In the genomic region with DNA sequence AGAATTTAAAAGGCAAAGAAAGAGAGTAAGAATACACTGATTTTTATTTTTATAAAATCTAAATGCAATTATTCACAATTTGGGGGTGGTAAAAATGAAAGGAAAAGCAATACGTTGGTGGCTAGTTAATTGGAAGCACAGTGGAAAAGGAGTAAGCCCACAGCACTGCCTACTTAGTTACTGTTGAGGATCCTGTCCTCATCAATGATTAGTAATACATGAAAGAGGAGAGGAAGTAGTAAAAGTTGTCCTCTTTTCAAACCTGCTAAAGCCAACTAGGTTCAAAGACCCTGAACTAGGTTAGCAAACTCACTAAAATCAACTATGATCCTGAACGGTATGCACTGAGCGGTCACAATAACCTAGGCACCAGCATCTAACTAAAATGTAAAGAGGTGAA, we compare ENCODE assay signal across 32 cellular contexts. TPM values are rescaled to one million over a fixed set of nuclear protein-coding genes. Genes with fewer than 3 reads are reported as not detected.
"Had no signal": no experiment of that assay in that cellular context is flagged by ENCODE, and none has a peak within 500 bp of the region (broad histone marks: within the 10 kb centered on the region; RNA-seq: fewer than 3 reads in every experiment).

No MANE protein-coding gene starts in this region.

- H3K27me3 ChIP-seq: Peyer's patch had no signal

- H3K27ac ChIP-seq: KMS-11, Peyer's patch, VCaP had no signal

- H3K4me3 ChIP-seq: Peyer's patch had no signal

- H3K9ac ChIP-seq: KMS-11 had no signal

- H3K27me3 Mint-ChIP-seq: activated CD4-positive, alpha-beta memory T cell treated with anti-CD3 and anti-CD28 coated beads, Interleukin-2, amount 10 ng/mL, durations not matched to agents 7 days and 5 days; activated CD8-positive, alpha-beta memory T cell treated with anti-CD3 and anti-CD28 coated beads, Interleukin-2, amount 10 ng/mL, durations not matched to agents 7 days and 5 days; activated naive CD4-positive, alpha-beta T cell treated with anti-CD3 and anti-CD28 coated beads, Interleukin-2, amount 10 ng/mL, durations not matched to agents 7 days and 5 days; brain had no signal

- H3K4me2 ChIP-seq: KMS-11 had no signal

- ATAC-seq: activated CD8-positive, alpha-beta memory T cell treated with anti-CD3 and anti-CD28 coated beads, Interleukin-2, amount 10 ng/mL, durations not matched to agents 7 days and 5 days; PC-3; SK-N-SH treated with all-trans-retinoic acid at 6 μM for 48 hours had no signal

- H3K4me3 Mint-ChIP-seq: activated CD4-positive, alpha-beta memory T cell treated with anti-CD3 and anti-CD28 coated beads, Interleukin-2, amount 10 ng/mL, durations not matched to agents 7 days and 5 days; activated CD8-positive, alpha-beta memory T cell treated with anti-CD3 and anti-CD28 coated beads, Interleukin-2, amount 10 ng/mL, durations not matched to agents 7 days and 5 days; activated naive CD4-positive, alpha-beta T cell treated with anti-CD3 and anti-CD28 coated beads, Interleukin-2, amount 10 ng/mL, durations not matched to agents 7 days and 5 days; brain had no signal

- H3K36me3 Mint-ChIP-seq: brain had no signal

- DNase-seq: activated CD4-positive, alpha-beta memory T cell treated with anti-CD3 and anti-CD28 coated beads, Interleukin-2, amount 10 ng/mL, durations not matched to agents 7 days and 5 days; activated CD4-positive, alpha-beta T cell treated with anti-CD3 and anti-CD28 coated beads for 1 hour; activated CD4-positive, alpha-beta T cell treated with anti-CD3 and anti-CD28 coated beads for 48 hours; activated CD4-positive, CD25-positive, alpha-beta regulatory T cell; activated CD8-positive, alpha-beta memory T cell treated with anti-CD3 and anti-CD28 coated beads for 24 hours; activated CD8-positive, alpha-beta memory T cell treated with anti-CD3 and anti-CD28 coated beads, Interleukin-2, amount 10 ng/mL, durations not matched to agents 7 days and 5 days; activated CD8-positive, alpha-beta memory T cell treated with anti-CD3 and anti-CD28 coated beads, Interleukin-2, amount 50 U/mL, for 48 hours; activated effector memory CD4-positive, alpha-beta T cell treated with Interleukin-2 at 50 U/mL for 16 hours; activated naive CD4-positive, alpha-beta T cell treated with anti-CD3 and anti-CD28 coated beads, Interleukin-2, amount 10 ng/mL, durations not matched to agents 7 days and 5 days; activated T-cell treated with anti-CD3 and anti-CD28 coated beads, Interleukin-2, amount 50 U/mL, for 48 hours; anterior cingulate cortex; central memory CD4-positive, alpha-beta T cell; NCI-H1092 treated with DMSO at 0.1 percent for 48 hours; NCI-H1417; NCI-H146; NCI-H187; NCI-H2029 treated with DMSO at 0.1 percent for 48 hours; NCI-H510A; NCI-H526; NCI-H748 treated with DMSO at 0.1 percent for 48 hours; NK-92 treated with Interleukin-12 subunit alpha and Interleukin-12 subunit beta, amount 100 ng/mL, for 24 hours; PC-3; Peyer's patch; RPMI8226; SIG-M5; T-helper 1 cell; T-helper 2 cell; T-helper 9 cell had no signal

- H3K27ac Mint-ChIP-seq: activated CD4-positive, alpha-beta memory T cell treated with anti-CD3 and anti-CD28 coated beads, Interleukin-2, amount 10 ng/mL, durations not matched to agents 7 days and 5 days; activated CD8-positive, alpha-beta memory T cell treated with anti-CD3 and anti-CD28 coated beads, Interleukin-2, amount 10 ng/mL, durations not matched to agents 7 days and 5 days; activated naive CD4-positive, alpha-beta T cell treated with anti-CD3 and anti-CD28 coated beads, Interleukin-2, amount 10 ng/mL, durations not matched to agents 7 days and 5 days; brain had no signal

- H3K36me3 ChIP-seq: Peyer's patch had no signal

- H3K4me1 ChIP-seq: Peyer's patch had no signal

- H3K9me3 Mint-ChIP-seq: activated CD4-positive, alpha-beta memory T cell treated with anti-CD3 and anti-CD28 coated beads, Interleukin-2, amount 10 ng/mL, durations not matched to agents 7 days and 5 days; brain had no signal

- H3K9me3 ChIP-seq: Peyer's patch had no signal

RNA-seq across cellular contexts. Expression of gene LRRN3, which starts 52.7 kb away (rescaled TPM):
- total RNA-seq: PC-3 had no signal
